In the genomic region with DNA sequence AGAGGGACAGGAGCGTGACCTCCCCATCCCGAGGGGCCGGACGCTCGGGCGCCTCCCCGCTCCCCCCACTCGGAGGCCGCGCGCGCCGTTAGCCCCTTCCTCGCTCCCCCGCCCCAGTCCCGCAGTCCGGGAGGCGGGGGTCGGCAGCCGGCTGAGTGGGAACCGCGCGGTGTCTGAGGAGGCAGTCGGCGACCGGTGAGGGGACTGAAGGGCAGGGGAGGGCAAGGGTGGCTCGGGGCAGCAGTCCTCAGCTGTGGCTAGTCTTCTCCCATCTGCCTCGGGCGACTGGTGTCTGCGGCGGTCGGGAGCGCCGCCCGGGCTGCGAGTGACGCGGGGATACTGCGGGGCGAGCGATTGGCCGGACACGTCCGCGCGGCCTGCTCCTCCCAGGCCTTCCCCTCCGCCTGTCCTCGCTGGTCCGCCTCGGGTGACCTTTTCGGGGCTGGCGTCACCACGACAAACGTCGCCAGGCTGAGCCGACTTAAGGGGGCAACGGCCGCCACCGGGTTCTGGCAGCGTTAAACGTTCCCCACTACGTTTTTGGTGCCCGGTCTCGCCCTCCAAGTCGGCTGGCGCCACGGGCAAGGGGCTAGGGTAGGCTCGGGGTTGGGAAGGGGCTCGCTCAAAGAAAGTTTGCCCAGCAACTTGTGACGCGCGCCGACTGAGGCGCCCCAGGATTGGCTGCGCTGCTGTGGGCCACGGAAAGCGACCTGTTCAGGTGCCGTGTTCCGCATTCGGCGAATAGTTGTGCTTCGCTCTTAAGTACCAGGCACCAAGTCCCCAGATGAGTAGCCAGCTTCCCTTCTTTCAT, we compare ENCODE assay signal across 1 cellular context.
TF ChIP-seq lines count a peak whose summit lies in the region.

No MANE protein-coding gene starts in this region.

TF ChIP-seq in HepG2, 621 proteins besides CTCF, POLR2A, EP300 and RAD21 (continued from another document and continues in another):
- TF ChIP-seq NFAT5 (CRISPR knock-in tag; IDR thresholded peaks at IDR 0.05): peak; percentile 82
- TF ChIP-seq ZNF615 (CRISPR knock-in tag; IDR thresholded peaks at IDR 0.05; ENCODE audit: borderline replicate concordance): peak; percentile 33; the same call in 1 of the 2 replicates
- TF ChIP-seq ZNF501 (CRISPR knock-in tag; IDR thresholded peaks at IDR 0.05): no peak; the same call in 1 of the 2 replicates
- 0 out of 2 replicates have a peak, but pooled peaks have one; percentile 69 for TF ChIP-seq ZNF468 (CRISPR knock-in tag; IDR thresholded peaks at IDR 0.05)
- no peak for TF ChIP-seq JUNB (CRISPR knock-in tag; IDR thresholded peaks at IDR 0.05; ENCODE audit: borderline replicate concordance)
- TF ChIP-seq, protein P1, sequence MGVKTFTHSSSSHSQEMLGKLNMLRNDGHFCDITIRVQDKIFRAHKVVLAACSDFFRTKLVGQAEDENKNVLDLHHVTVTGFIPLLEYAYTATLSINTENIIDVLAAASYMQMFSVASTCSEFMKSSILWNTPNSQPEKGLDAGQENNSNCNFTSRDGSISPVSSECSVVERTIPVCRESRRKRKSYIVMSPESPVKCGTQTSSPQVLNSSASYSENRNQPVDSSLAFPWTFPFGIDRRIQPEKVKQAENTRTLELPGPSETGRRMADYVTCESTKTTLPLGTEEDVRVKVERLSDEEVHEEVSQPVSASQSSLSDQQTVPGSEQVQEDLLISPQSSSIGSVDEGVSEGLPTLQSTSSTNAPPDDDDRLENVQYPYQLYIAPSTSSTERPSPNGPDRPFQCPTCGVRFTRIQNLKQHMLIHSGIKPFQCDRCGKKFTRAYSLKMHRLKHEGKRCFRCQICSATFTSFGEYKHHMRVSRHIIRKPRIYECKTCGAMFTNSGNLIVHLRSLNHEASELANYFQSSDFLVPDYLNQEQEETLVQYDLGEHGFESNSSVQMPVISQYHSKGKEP (CRISPR knock-in tag; IDR thresholded peaks at IDR 0.05): no peak
- TF ChIP-seq HNRNPH1 (optimal IDR thresholded peaks at IDR 0.05; ENCODE audit: low read depth, low read length): no peak
- TF ChIP-seq, protein P2, sequence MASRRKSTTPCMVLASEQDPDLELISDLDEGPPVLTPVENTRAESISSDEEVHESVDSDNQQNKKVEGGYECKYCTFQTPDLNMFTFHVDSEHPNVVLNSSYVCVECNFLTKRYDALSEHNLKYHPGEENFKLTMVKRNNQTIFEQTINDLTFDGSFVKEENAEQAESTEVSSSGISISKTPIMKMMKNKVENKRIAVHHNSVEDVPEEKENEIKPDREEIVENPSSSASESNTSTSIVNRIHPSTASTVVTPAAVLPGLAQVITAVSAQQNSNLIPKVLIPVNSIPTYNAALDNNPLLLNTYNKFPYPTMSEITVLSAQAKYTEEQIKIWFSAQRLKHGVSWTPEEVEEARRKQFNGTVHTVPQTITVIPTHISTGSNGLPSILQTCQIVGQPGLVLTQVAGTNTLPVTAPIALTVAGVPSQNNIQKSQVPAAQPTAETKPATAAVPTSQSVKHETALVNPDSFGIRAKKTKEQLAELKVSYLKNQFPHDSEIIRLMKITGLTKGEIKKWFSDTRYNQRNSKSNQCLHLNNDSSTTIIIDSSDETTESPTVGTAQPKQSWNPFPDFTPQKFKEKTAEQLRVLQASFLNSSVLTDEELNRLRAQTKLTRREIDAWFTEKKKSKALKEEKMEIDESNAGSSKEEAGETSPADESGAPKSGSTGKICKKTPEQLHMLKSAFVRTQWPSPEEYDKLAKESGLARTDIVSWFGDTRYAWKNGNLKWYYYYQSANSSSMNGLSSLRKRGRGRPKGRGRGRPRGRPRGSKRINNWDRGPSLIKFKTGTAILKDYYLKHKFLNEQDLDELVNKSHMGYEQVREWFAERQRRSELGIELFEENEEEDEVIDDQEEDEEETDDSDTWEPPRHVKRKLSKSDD (CRISPR knock-in tag; IDR thresholded peaks at IDR 0.05; ENCODE audit: low read depth): peak; percentile 55; the same call in 1 of the 2 replicates
- peak; percentile 20 for TF ChIP-seq HDAC2 (CRISPR knock-in tag; IDR thresholded peaks at IDR 0.05)
- peak; percentile 69 for TF ChIP-seq TEAD3 (CRISPR knock-in tag; optimal IDR thresholded peaks at IDR 0.05; ENCODE audit: borderline replicate concordance)
- TF ChIP-seq, protein P3, sequence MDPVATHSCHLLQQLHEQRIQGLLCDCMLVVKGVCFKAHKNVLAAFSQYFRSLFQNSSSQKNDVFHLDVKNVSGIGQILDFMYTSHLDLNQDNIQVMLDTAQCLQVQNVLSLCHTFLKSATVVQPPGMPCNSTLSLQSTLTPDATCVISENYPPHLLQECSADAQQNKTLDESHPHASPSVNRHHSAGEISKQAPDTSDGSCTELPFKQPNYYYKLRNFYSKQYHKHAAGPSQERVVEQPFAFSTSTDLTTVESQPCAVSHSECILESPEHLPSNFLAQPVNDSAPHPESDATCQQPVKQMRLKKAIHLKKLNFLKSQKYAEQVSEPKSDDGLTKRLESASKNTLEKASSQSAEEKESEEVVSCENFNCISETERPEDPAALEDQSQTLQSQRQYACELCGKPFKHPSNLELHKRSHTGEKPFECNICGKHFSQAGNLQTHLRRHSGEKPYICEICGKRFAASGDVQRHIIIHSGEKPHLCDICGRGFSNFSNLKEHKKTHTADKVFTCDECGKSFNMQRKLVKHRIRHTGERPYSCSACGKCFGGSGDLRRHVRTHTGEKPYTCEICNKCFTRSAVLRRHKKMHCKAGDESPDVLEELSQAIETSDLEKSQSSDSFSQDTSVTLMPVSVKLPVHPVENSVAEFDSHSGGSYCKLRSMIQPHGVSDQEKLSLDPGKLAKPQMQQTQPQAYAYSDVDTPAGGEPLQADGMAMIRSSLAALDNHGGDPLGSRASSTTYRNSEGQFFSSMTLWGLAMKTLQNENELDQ (CRISPR knock-in tag; IDR thresholded peaks at IDR 0.05; ENCODE audit: borderline replicate concordance): no peak
- TF ChIP-seq NFKB2 (CRISPR knock-in tag; IDR thresholded peaks at IDR 0.05; ENCODE audit: borderline replicate concordance): 0 out of 2 replicates have a peak, but pooled peaks have one; percentile 39
- peak; percentile 81; the same call in 1 of the 2 replicates for TF ChIP-seq FOXC1 (CRISPR knock-in tag; IDR thresholded peaks at IDR 0.05; ENCODE audit: borderline replicate concordance)
- no peak for TF ChIP-seq SP2 (CRISPR knock-in tag; IDR thresholded peaks at IDR 0.05)
- no peak for TF ChIP-seq RFX3 (CRISPR knock-in tag; IDR thresholded peaks at IDR 0.05)
- TF ChIP-seq, protein P4, sequence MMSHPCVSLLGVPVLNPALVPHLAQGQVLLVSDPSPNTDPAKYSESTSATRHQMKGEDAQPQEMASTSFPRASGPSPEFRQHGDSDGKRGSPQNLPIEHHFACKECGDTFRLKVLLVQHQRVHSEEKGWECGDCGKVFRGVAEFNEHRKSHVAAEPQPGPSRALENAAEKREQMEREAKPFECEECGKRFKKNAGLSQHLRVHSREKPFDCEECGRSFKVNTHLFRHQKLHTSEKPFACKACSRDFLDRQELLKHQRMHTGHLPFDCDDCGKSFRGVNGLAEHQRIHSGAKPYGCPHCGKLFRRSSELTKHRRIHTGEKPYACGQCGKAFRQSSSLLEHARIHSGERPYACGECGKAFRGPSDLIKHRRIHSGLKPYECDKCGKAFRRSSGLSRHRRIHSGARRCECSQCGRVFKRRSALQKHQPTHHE (CRISPR knock-in tag; IDR thresholded peaks at IDR 0.05; ENCODE audit: borderline replicate concordance): peak; percentile 84
- TF ChIP-seq ZNF253 (CRISPR knock-in tag; IDR thresholded peaks at IDR 0.05; ENCODE audit: borderline replicate concordance): no peak
- peak; percentile 87; the same call in 1 of the 2 replicates for TF ChIP-seq MED13 (CRISPR knock-in tag; IDR thresholded peaks at IDR 0.05)
- TF ChIP-seq GLI4 (CRISPR knock-in tag; IDR thresholded peaks at IDR 0.05; ENCODE audit: borderline replicate concordance): no peak
- peak; percentile 60 for TF ChIP-seq ASH2L (IDR thresholded peaks at IDR 0.05; ENCODE audit: insufficient read length, low read depth, low read length)
- no peak for TF ChIP-seq BRD4 (CRISPR knock-in tag; IDR thresholded peaks at IDR 0.05)
- no peak for TF ChIP-seq ZBTB1 (CRISPR knock-in tag; IDR thresholded peaks at IDR 0.05; ENCODE audit: borderline replicate concordance)
- peak; percentile 100 for TF ChIP-seq RFXAP (CRISPR knock-in tag; IDR thresholded peaks at IDR 0.05; ENCODE audit: borderline replicate concordance)
- peak; percentile 62 for TF ChIP-seq JARID2 (CRISPR knock-in tag; IDR thresholded peaks at IDR 0.05; ENCODE audit: insufficient replicate concordance)
- peak; percentile 81; the same call in 1 of the 2 replicates for TF ChIP-seq ZNF512B (CRISPR knock-in tag; IDR thresholded peaks at IDR 0.05; ENCODE audit: borderline replicate concordance)
- TF ChIP-seq RCOR2 (CRISPR knock-in tag; IDR thresholded peaks at IDR 0.05): no peak
- peak; percentile 43; the same call in 1 of the 2 replicates for TF ChIP-seq ZNF343 (CRISPR knock-in tag; IDR thresholded peaks at IDR 0.05)
- TF ChIP-seq ZFY (CRISPR knock-in tag; IDR thresholded peaks at IDR 0.05): peak; percentile 93
- no peak for TF ChIP-seq ZNF639 (CRISPR knock-in tag; conservative IDR thresholded peaks at IDR 0.05)
- peak; percentile 70 for TF ChIP-seq ZBTB7A (CRISPR knock-in tag; IDR thresholded peaks at IDR 0.05)
- TF ChIP-seq, protein P5, sequence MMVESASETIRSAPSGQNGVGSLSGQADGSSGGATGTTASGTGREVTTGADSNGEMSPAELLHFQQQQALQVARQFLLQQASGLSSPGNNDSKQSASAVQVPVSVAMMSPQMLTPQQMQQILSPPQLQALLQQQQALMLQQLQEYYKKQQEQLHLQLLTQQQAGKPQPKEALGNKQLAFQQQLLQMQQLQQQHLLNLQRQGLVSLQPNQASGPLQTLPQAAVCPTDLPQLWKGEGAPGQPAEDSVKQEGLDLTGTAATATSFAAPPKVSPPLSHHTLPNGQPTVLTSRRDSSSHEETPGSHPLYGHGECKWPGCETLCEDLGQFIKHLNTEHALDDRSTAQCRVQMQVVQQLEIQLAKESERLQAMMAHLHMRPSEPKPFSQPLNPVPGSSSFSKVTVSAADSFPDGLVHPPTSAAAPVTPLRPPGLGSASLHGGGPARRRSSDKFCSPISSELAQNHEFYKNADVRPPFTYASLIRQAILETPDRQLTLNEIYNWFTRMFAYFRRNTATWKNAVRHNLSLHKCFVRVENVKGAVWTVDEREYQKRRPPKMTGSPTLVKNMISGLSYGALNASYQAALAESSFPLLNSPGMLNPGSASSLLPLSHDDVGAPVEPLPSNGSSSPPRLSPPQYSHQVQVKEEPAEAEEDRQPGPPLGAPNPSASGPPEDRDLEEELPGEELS (CRISPR knock-in tag; IDR thresholded peaks at IDR 0.05): no peak
- 0 out of 2 replicates have a peak, but pooled peaks have one; percentile 52 for TF ChIP-seq GZF1 (CRISPR knock-in tag; IDR thresholded peaks at IDR 0.05)
- peak; percentile 72 for TF ChIP-seq ZNF883 (CRISPR knock-in tag; IDR thresholded peaks at IDR 0.05; ENCODE audit: not compliant biosample characterization)
- peak; percentile 43; the same call in 1 of the 2 replicates for TF ChIP-seq KDM3A (CRISPR knock-in tag; IDR thresholded peaks at IDR 0.05; ENCODE audit: low read depth)
- TF ChIP-seq TEAD2 (CRISPR knock-in tag; IDR thresholded peaks at IDR 0.05): no peak
